In the genomic region with DNA sequence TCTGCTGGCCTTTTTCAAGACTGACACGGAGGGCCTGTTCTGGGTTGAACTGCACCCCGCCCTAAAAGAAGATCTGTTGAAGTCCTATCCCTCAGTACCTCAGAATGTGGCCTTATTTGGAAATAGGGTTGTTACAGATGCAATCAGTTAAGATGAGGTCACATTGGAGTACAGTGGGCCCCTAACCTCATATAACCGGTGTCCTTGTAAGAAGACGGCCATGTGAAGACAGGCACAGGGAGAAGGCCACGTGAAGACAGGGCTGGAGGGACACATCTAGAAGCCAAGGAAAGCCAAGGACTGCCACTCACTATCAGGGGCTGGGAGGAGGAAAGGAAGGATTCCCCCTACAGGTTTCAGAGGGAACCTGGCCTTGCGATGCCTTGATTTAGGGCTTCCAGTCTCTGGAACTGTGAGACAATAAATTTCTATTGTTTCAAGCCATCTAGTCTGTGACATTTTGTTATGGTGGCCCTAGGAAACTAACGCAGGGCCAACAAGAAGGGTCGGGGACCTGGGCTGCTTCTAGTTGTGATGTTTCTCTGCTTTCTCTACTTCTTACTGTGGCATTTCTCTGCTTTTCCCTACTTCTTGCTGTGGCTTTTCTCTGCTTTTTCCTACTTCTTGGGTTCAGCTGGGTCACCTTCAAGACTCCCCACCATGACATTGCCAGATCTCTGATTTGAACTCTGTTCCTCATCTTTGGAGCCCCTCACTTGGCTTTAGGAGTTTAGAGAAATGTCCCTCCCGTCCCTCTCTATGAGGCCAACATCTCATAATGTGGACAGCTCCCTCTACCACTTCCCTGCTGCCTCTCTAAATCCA, we compare ENCODE assay signal across 2 cellular contexts.
TF ChIP-seq lines count a peak whose summit lies in the region.

No MANE protein-coding gene starts in this region.

TF ChIP-seq in HEK293, 187 proteins besides CTCF, POLR2A, EP300 and RAD21 (continues in another document):
- 0 out of 2 replicates have a peak, but pooled peaks have one; percentile 9 for TF ChIP-seq PRDM1 (tag by site-specific recombination; IDR thresholded peaks at IDR 0.05)
- TF ChIP-seq ZNF658 (tag by site-specific recombination; IDR thresholded peaks at IDR 0.05), result no peak
- no peak for TF ChIP-seq ZFP3 (tag by site-specific recombination; IDR thresholded peaks at IDR 0.05; ENCODE audit: low read depth)
- no peak for TF ChIP-seq HIC1 (tag by site-specific recombination; IDR thresholded peaks at IDR 0.05)
- no peak for TF ChIP-seq ZNF404 (tag by site-specific recombination; IDR thresholded peaks at IDR 0.05)
- TF ChIP-seq ZNF274 (IDR thresholded peaks at IDR 0.05; ENCODE audit: low read length), result no peak
- TF ChIP-seq ZNF274 (tag by site-specific recombination; IDR thresholded peaks at IDR 0.05; ENCODE audit: borderline replicate concordance), result no peak
- TF ChIP-seq, protein P1, sequence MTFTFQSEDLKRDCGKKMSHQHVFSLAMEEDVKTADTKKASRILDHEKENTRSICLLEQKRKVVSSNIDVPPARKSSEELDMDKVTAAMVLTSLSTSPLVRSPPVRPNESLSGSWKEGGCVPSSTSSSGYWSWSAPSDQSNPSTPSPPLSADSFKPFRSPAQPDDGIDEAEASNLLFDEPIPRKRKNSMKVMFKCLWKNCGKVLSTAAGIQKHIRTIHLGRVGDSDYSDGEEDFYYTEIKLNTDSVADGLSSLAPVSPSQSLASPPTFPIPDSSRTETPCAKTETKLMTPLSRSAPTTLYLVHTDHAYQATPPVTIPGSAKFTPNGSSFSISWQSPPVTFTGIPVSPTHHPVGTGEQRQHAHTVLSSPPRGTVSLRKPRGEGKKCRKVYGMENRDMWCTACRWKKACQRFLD (tag by site-specific recombination; IDR thresholded peaks at IDR 0.05), result no peak
- TF ChIP-seq ZNF223 (tag by site-specific recombination; IDR thresholded peaks at IDR 0.05), result no peak
- TF ChIP-seq ZNF555 (tag by site-specific recombination; conservative IDR thresholded peaks at IDR 0.05), result no peak
- no peak for TF ChIP-seq ZNF112 (tag by site-specific recombination; IDR thresholded peaks at IDR 0.05)
- TF ChIP-seq, protein P2, sequence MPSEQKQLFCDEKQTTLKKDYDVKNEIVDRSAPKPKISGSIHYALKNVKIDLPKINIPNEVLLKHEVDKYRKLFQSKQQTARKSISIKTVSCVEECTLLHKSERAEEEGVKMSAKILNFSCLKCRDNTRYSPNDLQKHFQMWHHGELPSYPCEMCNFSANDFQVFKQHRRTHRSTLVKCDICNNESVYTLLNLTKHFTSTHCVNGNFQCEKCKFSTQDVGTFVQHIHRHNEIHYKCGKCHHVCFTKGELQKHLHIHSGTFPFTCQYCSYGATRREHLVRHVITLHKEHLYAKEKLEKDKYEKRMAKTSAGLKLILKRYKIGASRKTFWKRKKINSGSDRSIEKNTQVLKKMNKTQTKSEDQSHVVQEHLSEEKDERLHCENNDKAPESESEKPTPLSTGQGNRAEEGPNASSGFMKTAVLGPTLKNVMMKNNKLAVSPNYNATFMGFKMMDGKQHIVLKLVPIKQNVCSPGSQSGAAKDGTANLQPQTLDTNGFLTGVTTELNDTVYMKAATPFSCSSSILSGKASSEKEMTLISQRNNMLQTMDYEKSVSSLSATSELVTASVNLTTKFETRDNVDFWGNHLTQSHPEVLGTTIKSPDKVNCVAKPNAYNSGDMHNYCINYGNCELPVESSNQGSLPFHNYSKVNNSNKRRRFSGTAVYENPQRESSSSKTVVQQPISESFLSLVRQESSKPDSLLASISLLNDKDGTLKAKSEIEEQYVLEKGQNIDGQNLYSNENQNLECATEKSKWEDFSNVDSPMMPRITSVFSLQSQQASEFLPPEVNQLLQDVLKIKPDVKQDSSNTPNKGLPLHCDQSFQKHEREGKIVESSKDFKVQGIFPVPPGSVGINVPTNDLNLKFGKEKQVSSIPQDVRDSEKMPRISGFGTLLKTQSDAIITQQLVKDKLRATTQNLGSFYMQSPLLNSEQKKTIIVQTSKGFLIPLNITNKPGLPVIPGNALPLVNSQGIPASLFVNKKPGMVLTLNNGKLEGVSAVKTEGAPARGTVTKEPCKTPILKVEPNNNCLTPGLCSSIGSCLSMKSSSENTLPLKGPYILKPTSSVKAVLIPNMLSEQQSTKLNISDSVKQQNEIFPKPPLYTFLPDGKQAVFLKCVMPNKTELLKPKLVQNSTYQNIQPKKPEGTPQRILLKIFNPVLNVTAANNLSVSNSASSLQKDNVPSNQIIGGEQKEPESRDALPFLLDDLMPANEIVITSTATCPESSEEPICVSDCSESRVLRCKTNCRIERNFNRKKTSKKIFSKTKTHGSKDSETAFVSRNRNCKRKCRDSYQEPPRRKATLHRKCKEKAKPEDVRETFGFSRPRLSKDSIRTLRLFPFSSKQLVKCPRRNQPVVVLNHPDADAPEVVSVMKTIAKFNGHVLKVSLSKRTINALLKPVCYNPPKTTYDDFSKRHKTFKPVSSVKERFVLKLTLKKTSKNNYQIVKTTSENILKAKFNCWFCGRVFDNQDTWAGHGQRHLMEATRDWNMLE (tag by site-specific recombination; conservative IDR thresholded peaks at IDR 0.05; ENCODE audit: low read depth), result no peak
- TF ChIP-seq ZNF391 (tag by site-specific recombination; IDR thresholded peaks at IDR 0.05; ENCODE audit: borderline replicate concordance, low read depth), result no peak

TF ChIP-seq in H1, 55 proteins besides CTCF, POLR2A, EP300 and RAD21:
- TF ChIP-seq NANOG (IDR thresholded peaks at IDR 0.05; ENCODE audit: insufficient read depth, low read depth, low read length, poor library complexity, severe bottlenecking), result no peak
- TF ChIP-seq NRF1 (IDR thresholded peaks at IDR 0.05; ENCODE audit: low read depth, low read length), result no peak
- no peak for TF ChIP-seq TAF7 (optimal IDR thresholded peaks at IDR 0.05; ENCODE audit: borderline replicate concordance, low read depth, low read length)
- TF ChIP-seq, protein P3, sequence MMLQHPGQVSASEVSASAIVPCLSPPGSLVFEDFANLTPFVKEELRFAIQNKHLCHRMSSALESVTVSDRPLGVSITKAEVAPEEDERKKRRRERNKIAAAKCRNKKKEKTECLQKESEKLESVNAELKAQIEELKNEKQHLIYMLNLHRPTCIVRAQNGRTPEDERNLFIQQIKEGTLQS (IDR thresholded peaks at IDR 0.05; ENCODE audit: insufficient read depth, low read depth, low read length), result no peak
- TF ChIP-seq CTBP2 (IDR thresholded peaks at IDR 0.05; ENCODE audit: borderline replicate concordance, insufficient read depth, insufficient read length, low read length), result no peak
- no peak for TF ChIP-seq TCF12 (IDR thresholded peaks at IDR 0.05; ENCODE audit: low read depth, low read length)
- no peak for TF ChIP-seq CEBPB (IDR thresholded peaks at IDR 0.05; ENCODE audit: low read depth, low read length)
- no peak for TF ChIP-seq BRCA1 (IDR thresholded peaks at IDR 0.05; ENCODE audit: low read depth, low read length)
- no peak for TF ChIP-seq CBX5 (IDR thresholded peaks at IDR 0.05; ENCODE audit: low read depth, low read length)
- TF ChIP-seq SAP30 (IDR thresholded peaks at IDR 0.05; ENCODE audit: insufficient read depth, insufficient replicate concordance, low read length), result no peak
